Comparison of ENCODE assay signal across 11 cellular contexts in the genomic region with DNA sequence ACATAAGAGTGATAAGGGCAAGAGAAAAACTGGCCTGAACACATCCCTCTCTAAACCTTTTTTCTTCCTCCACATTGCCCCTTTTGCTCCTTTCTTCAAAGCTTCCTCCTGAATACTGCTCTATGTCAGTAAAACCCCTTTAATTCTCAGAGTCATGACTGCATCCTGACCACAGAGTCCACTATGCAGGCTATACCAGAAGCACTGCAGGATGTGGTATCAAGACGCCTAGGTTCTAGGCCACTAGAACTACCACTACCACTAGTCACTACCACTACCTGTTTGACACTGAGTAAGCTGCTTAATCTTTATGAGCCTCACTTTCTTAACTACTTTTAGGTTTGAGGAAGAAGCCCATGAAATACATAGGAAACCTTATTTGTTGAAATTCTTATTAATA. TPM values are rescaled to one million over a fixed set of nuclear protein-coding genes. Genes with fewer than 3 reads are reported as not detected.
DNase-seq lines count a peak whose midpoint lies in the region; ATAC-seq, FAIRE-seq and TF ChIP-seq lines count a peak whose summit lies in the region.
"Had no signal": no experiment of that assay in that cellular context is flagged by ENCODE, and none has a peak within 500 bp of the region (broad histone marks: within the 10 kb centered on the region; RNA-seq: fewer than 3 reads in every experiment).

No MANE protein-coding gene starts in this region.

- no peak overlapping the region for H3K4me3 ChIP-seq in astrocyte (ENCODE audit: insufficient read depth, low read depth, low read length)
- H3K4me3 ChIP-seq: tibial nerve had no signal

- no peaks in the 10 kb centered on the region for H3K9me3 Mint-ChIP-seq in astrocyte (ENCODE audit: unreplicated experiment)

- H3K27ac ChIP-seq in astrocyte (ENCODE audit: low read depth, low read length): no peak overlapping the region
- H3K27ac ChIP-seq: tibial nerve had no signal

- DNase-seq in GM13976 (ENCODE audit: low spot score): peak; percentile 11
- DNase-seq in astrocyte (ENCODE audit: low read depth): no peak
- DNase-seq in cerebellum (ENCODE audit: low spot score): no peak
- DNase-seq in H54 (ENCODE audit: insufficient read length, low spot score): no peak
- DNase-seq in NCI-H2171 treated with DMSO at 0.1 percent for 48 hours (lab: John Stamatoyannopoulos, UW): no peak
- DNase-seq in NCI-H2107 treated with DMSO at 0.1 percent for 48 hours (lab: John Stamatoyannopoulos, UW; ENCODE audit: unreplicated experiment): no peak
- DNase-seq: hypothalamus, IMR-90 had no signal

- FAIRE-seq in astrocyte (lab: Jason Lieb, UNC) (no peak), H54 (lab: Jason Lieb, UNC) (no peak)

- peaks cover 44% of the 10 kb centered on the region for H3K4me1 Mint-ChIP-seq in astrocyte (ENCODE audit: low read depth, unreplicated experiment)

- peak overlapping the region; percentile 48 for H3K27ac Mint-ChIP-seq in astrocyte (ENCODE audit: unreplicated experiment)

- no peaks in the 10 kb centered on the region for H3K36me3 ChIP-seq in astrocyte (ENCODE audit: insufficient read depth, low read length)
- H3K36me3 ChIP-seq: tibial nerve had no signal

- ATAC-seq in GM19438 (IDR thresholded peaks at IDR 0.05; ENCODE audit: low read depth, unreplicated experiment) (peak; percentile 69), HG03135 (IDR thresholded peaks at IDR 0.05; ENCODE audit: unreplicated experiment) (peak; percentile 79)

- H3K9me3 ChIP-seq in astrocyte (ENCODE audit: insufficient read depth, low read depth, low read length): no peaks in the 10 kb centered on the region
- H3K9me3 ChIP-seq: tibial nerve had no signal

- no peak overlapping the region for H2AFZ ChIP-seq in astrocyte (ENCODE audit: low read depth, low read length)

- H3K4me3 Mint-ChIP-seq in astrocyte (ENCODE audit: unreplicated experiment): peak overlapping the region; percentile 64

- H3K36me3 Mint-ChIP-seq in astrocyte (ENCODE audit: low read depth, unreplicated experiment): no peaks in the 10 kb centered on the region

- no peaks in the 10 kb centered on the region for H3K27me3 Mint-ChIP-seq in astrocyte (ENCODE audit: low read depth, unreplicated experiment)

- no peak for TF ChIP-seq POLR2A in H54 (IDR thresholded peaks at IDR 0.05; ENCODE audit: low read depth, low read length)

- no peaks in the 10 kb centered on the region for H3K4me1 ChIP-seq in astrocyte (ENCODE audit: insufficient read depth, low read length)

- H3K79me2 ChIP-seq in astrocyte (ENCODE audit: insufficient read depth, low read length): peaks cover 33% of the 10 kb centered on the region

- H3K4me2 ChIP-seq in astrocyte (ENCODE audit: low read length): no peak overlapping the region

- no peak for TF ChIP-seq CTCF in GM13976 (IDR thresholded peaks at IDR 0.05; ENCODE audit: borderline replicate concordance, control extremely low read depth, extremely low read depth, insufficient read depth, missing control alignments)
- no peak for TF ChIP-seq CTCF in astrocyte (IDR thresholded peaks at IDR 0.05; ENCODE audit: insufficient read depth, low read depth, low read length)

- H3K27me3 ChIP-seq in astrocyte (ENCODE audit: insufficient read depth, low read length): no peaks in the 10 kb centered on the region

- in situ Hi-C loops in GM13976 (cut with MboI; ENCODE audit: low sequenced_read_pairs, unreplicated experiment): no loop called here

- no peak overlapping the region for H3K9ac ChIP-seq in astrocyte (ENCODE audit: low read length)

- peaks cover 8% of the 10 kb centered on the region for H4K20me1 ChIP-seq in astrocyte (ENCODE audit: insufficient read depth, low read length)

RNA-seq across cellular contexts. Expression of a gene that starts 38.7 kb away (rescaled TPM):
- total RNA-seq in astrocyte: 44.8 and 46.0 TPM in 2 replicates
- total RNA-seq in cerebellum: 55.4 TPM
